In the genomic region with DNA sequence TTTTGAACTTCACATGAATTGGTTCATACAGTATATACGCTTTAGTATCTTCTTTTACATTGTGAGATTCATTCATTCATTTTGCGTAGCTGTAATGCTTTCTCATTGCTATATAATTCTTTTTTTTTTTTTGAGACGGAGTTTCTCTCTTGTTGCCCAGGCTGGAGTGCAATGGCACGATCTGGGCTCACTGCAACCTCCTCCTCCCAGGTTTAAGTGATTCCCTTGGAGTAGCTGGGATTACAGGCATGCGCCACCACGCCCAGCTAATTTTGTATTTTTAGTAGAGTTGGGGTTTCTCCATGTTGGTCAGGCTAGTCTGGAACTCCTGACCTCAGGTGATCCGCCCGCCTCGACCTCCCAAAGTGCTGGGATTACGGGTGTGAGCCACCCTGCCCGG, we compare ENCODE assay signal across 1 cellular context.
TF ChIP-seq lines count a peak whose summit lies in the region.

No MANE protein-coding gene starts in this region.

TF ChIP-seq in K562, 482 proteins besides CTCF, POLR2A, EP300 and RAD21:
- TF ChIP-seq ZNF24 (IDR thresholded peaks at IDR 0.05) (0 out of 2 replicates have a peak, but pooled peaks have one; percentile 20), FOXK2 (conservative IDR thresholded peaks at IDR 0.05 in 1 of 2, IDR thresholded peaks at IDR 0.05 in 1 of 2; ENCODE audit: low read depth in 2 of 2) (0 out of 4 replicates have a peak, but pooled peaks of 1 of the 2 experiments have one; percentile 15), SMARCE1 (IDR thresholded peaks at IDR 0.05) (0 out of 2 replicates have a peak, but pooled peaks have one; percentile 19), CXXC5 (CRISPR knock-in tag; IDR thresholded peaks at IDR 0.05) (0 out of 2 replicates have a peak, but pooled peaks have one; percentile 16), HDAC1 (IDR thresholded peaks at IDR 0.05) (0 out of 4 replicates have a peak, but pooled peaks of 1 of the 2 experiments have one; percentile 24), NRF1 (conservative IDR thresholded peaks at IDR 0.05 in 1 of 2, IDR thresholded peaks at IDR 0.05 in 1 of 2) (peak; percentile 35 to 36; a peak in 3 of 4 replicates)
- TF ChIP-seq, protein P1, sequence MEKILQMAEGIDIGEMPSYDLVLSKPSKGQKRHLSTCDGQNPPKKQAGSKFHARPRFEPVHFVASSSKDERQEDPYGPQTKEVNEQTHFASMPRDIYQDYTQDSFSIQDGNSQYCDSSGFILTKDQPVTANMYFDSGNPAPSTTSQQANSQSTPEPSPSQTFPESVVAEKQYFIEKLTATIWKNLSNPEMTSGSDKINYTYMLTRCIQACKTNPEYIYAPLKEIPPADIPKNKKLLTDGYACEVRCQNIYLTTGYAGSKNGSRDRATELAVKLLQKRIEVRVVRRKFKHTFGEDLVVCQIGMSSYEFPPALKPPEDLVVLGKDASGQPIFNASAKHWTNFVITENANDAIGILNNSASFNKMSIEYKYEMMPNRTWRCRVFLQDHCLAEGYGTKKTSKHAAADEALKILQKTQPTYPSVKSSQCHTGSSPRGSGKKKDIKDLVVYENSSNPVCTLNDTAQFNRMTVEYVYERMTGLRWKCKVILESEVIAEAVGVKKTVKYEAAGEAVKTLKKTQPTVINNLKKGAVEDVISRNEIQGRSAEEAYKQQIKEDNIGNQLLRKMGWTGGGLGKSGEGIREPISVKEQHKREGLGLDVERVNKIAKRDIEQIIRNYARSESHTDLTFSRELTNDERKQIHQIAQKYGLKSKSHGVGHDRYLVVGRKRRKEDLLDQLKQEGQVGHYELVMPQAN (IDR thresholded peaks at IDR 0.05; ENCODE audit: borderline replicate concordance) = peak; percentile 50; the same call in 1 of the 2 replicates
- TF ChIP-seq, protein P2, sequence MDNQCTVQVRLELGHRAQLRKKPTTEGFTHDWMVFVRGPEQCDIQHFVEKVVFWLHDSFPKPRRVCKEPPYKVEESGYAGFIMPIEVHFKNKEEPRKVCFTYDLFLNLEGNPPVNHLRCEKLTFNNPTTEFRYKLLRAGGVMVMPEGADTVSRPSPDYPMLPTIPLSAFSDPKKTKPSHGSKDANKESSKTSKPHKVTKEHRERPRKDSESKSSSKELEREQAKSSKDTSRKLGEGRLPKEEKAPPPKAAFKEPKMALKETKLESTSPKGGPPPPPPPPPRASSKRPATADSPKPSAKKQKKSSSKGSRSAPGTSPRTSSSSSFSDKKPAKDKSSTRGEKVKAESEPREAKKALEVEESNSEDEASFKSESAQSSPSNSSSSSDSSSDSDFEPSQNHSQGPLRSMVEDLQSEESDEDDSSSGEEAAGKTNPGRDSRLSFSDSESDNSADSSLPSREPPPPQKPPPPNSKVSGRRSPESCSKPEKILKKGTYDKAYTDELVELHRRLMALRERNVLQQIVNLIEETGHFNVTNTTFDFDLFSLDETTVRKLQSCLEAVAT (IDR thresholded peaks at IDR 0.05) = peak; percentile 24 to 64; a peak in 1 of 4 replicates
